In genomic region chr5:137360607-137361006, GRCh38 we compare ENCODE assay signal across 20 cellular contexts.
"Had no signal": no experiment of that assay in that cellular context is flagged by ENCODE, and none has a peak within 500 bp of the region (broad histone marks: within the 10 kb centered on the region; RNA-seq: fewer than 3 reads in every experiment).

No MANE protein-coding gene starts in this region.

- H3K4me3 ChIP-seq: breast epithelium, mucosa of descending colon, transverse colon, vagina had no signal

- ATAC-seq: activated T-cell treated with anti-CD3 and anti-CD28 coated beads, Interleukin-2, amount 50 U/mL, for 4 hours; left ventricle myocardium superior; mucosa of descending colon; naive thymus-derived CD8-positive, alpha-beta T cell; stimulated activated naive CD8-positive, alpha-beta T cell treated with anti-CD3 and anti-CD28 coated beads, Interleukin-15, Interleukin-2, amounts not matched to agents 100 U/mL and 50 U/mL, for 24 hours; WTC11 had no signal

- H3K9me3 ChIP-seq: breast epithelium, mucosa of descending colon, transverse colon, vagina had no signal

- H2AFZ ChIP-seq: parathyroid adenoma had no signal

- DNase-seq: activated CD4-positive, alpha-beta memory T cell treated with anti-CD3 and anti-CD28 coated beads, Interleukin-2, amount 10 ng/mL, durations not matched to agents 7 days and 5 days; activated CD4-positive, alpha-beta T cell treated with anti-CD3 and anti-CD28 coated beads for 4 hours; activated gamma-delta T cell; activated naive CD8-positive, alpha-beta T cell treated with anti-CD3 and anti-CD28 coated beads for 36 hours; activated T-cell treated with anti-CD3 and anti-CD28 coated beads, Interleukin-2, amount 50 U/mL, for 4 hours; aorta; erythroblast; hypothalamus; left ventricle myocardium superior; mucosa of descending colon; naive thymus-derived CD8-positive, alpha-beta T cell; retina; stimulated activated CD4-positive, alpha-beta T cell treated with anti-CD3 and anti-CD28 coated beads, Interleukin-4, amount 100 ng/mL, for 4 hours; stimulated activated CD8-positive, alpha-beta memory T cell treated with anti-CD3 and anti-CD28 coated beads, Interleukin-4, amount 100 ng/mL, for 48 hours; stimulated activated naive CD8-positive, alpha-beta T cell treated with anti-CD3 and anti-CD28 coated beads, Interleukin-15, Interleukin-2, amounts not matched to agents 100 U/mL and 50 U/mL, for 24 hours; transverse colon had no signal

- H3K79me2 ChIP-seq: parathyroid adenoma had no signal

- H3K4me1 ChIP-seq: breast epithelium, parathyroid adenoma, transverse colon, vagina had no signal

- H3K27ac ChIP-seq: breast epithelium, parathyroid adenoma, transverse colon, vagina had no signal

- H3K36me3 ChIP-seq: breast epithelium, transverse colon, vagina had no signal

- H3K9ac ChIP-seq: parathyroid adenoma had no signal

- H3K27me3 ChIP-seq: transverse colon, vagina had no signal
